ENCODE assay signal across 1 cellular context in the genomic region with DNA sequence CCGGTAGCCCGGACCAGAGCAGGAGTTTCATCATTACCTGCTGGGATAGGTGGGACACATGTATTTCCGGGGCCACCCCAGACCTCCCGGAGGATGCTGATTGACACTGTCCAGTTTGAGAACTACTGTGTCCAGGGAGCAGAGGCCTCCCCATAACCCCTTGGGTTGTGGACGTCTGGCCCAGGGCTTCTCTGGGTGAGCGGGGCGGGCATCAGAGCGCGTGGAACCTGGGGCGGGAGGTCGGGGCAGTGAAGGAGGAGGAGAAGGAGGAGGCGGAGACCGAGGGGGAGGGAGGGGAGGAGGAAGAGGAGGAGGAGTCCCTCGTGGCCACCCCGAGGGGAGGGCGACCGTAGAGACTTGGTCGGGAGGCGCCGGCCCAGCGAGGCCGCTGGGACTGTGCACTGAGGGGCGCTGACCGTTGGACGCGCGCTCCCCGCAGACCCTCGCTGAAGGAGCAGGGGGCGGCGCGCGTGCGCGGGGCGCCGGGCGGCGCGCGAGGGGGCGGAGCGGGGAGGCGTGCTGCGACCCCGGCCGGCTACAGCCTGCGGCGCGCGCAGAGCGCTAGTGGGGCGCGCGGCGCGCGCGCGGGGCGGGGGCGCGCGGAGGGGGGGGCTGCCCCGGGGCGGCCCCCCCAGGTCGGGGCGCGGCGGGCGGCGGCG.
TF ChIP-seq lines count a peak whose summit lies in the region.

Gene GRK3, plus strand, starts transcription at position 356 of the 659 bp plus-strand sequence. CDS start 366 bp downstream, outside the sequence.

TF ChIP-seq in K562, 482 proteins besides CTCF, POLR2A, EP300 and RAD21 (continued from another document and continues in another):
- TF ChIP-seq CUX1 (CRISPR knock-in tag; IDR thresholded peaks at IDR 0.05) (no peak), CREBBP (IDR thresholded peaks at IDR 0.05; ENCODE audit: low read depth, low read length) (no peak), ZBTB11 (CRISPR knock-in tag; IDR thresholded peaks at IDR 0.05) (peak in 1 of 3 experiments; percentile 60; a peak in 2 of 6 replicates), NR2C1 (IDR thresholded peaks at IDR 0.05) (no peak), NR2C1 (tag; IDR thresholded peaks at IDR 0.05) (no peak), ZNF121 (CRISPR knock-in tag; conservative IDR thresholded peaks at IDR 0.05) (no peak), ZNF609 (CRISPR knock-in tag; IDR thresholded peaks at IDR 0.05; ENCODE audit: borderline replicate concordance) (no peak), TCFL5 (CRISPR knock-in tag; conservative IDR thresholded peaks at IDR 0.05) (no peak), EP400 (IDR thresholded peaks at IDR 0.05) (peak; percentile 52), KDM5B (IDR thresholded peaks at IDR 0.05; ENCODE audit: insufficient replicate concordance, low read depth, low read length) (no peak), PKNOX1 (IDR thresholded peaks at IDR 0.05) (peak; percentile 62; the same call in 1 of the 2 replicates), ZNF717 (CRISPR knock-in tag; IDR thresholded peaks at IDR 0.05) (no peak), MYC (IDR thresholded peaks at IDR 0.05; ENCODE audit: low read depth, low read length) (peak; percentile 63; the same call in 1 of the 2 replicates), MYC (CRISPR knock-in tag; IDR thresholded peaks at IDR 0.05; ENCODE audit: borderline replicate concordance, low read depth) (no peak), CREB1 (IDR thresholded peaks at IDR 0.05) (no peak), CREB1 (CRISPR knock-in tag; IDR thresholded peaks at IDR 0.05) (no peak), ZC3H8 (IDR thresholded peaks at IDR 0.05) (no peak), DACH1 (IDR thresholded peaks at IDR 0.05; ENCODE audit: partially characterized antibody) (no peak), SUPT5H (IDR thresholded peaks at IDR 0.05) (peak; percentile 53; the same call in 1 of the 2 replicates), HDGF (IDR thresholded peaks at IDR 0.05) (no peak), HNRNPUL1 (IDR thresholded peaks at IDR 0.05; ENCODE audit: low read length) (no peak), NR2F6 (CRISPR knock-in tag; IDR thresholded peaks at IDR 0.05) (no peak), PHF8 (IDR thresholded peaks at IDR 0.05; ENCODE audit: borderline replicate concordance, low read length) (peak; percentile 38; the same call in 1 of the 2 replicates), LEF1 (IDR thresholded peaks at IDR 0.05) (no peak), ELF1 (tag; IDR thresholded peaks at IDR 0.05) (peak; percentile 14; the same call in 1 of the 2 replicates), MTA3 (IDR thresholded peaks at IDR 0.05; ENCODE audit: borderline replicate concordance) (no peak), ZBTB1 (CRISPR knock-in tag; IDR thresholded peaks at IDR 0.05; ENCODE audit: borderline replicate concordance, low read depth) (no peak), ZNF140 (CRISPR knock-in tag; IDR thresholded peaks at IDR 0.05) (no peak), TFE3 (CRISPR knock-in tag; IDR thresholded peaks at IDR 0.05) (no peak), ERF (CRISPR knock-in tag; IDR thresholded peaks at IDR 0.05) (no peak), TRIM28 (IDR thresholded peaks at IDR 0.05) (no peak), TEAD4 (IDR thresholded peaks at IDR 0.05; ENCODE audit: low read length) (no peak), TEAD4 (CRISPR knock-in tag; IDR thresholded peaks at IDR 0.05; ENCODE audit: borderline replicate concordance) (no peak), ZFP1 (CRISPR knock-in tag; IDR thresholded peaks at IDR 0.05) (no peak)
- TF ChIP-seq, protein P1, sequence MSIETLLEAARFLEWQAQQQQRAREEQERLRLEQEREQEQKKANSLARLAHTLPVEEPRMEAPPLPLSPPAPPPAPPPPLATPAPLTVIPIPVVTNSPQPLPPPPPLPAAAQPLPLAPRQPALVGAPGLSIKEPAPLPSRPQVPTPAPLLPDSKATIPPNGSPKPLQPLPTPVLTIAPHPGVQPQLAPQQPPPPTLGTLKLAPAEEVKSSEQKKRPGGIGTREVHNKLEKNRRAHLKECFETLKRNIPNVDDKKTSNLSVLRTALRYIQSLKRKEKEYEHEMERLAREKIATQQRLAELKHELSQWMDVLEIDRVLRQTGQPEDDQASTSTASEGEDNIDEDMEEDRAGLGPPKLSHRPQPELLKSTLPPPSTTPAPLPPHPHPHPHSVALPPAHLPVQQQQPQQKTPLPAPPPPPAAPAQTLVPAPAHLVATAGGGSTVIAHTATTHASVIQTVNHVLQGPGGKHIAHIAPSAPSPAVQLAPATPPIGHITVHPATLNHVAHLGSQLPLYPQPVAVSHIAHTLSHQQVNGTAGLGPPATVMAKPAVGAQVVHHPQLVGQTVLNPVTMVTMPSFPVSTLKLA (conservative IDR thresholded peaks at IDR 0.05) = 0 out of 4 replicates have a peak, but pooled peaks of 1 of the 2 experiments have one; percentile 28
- TF ChIP-seq, protein P2, sequence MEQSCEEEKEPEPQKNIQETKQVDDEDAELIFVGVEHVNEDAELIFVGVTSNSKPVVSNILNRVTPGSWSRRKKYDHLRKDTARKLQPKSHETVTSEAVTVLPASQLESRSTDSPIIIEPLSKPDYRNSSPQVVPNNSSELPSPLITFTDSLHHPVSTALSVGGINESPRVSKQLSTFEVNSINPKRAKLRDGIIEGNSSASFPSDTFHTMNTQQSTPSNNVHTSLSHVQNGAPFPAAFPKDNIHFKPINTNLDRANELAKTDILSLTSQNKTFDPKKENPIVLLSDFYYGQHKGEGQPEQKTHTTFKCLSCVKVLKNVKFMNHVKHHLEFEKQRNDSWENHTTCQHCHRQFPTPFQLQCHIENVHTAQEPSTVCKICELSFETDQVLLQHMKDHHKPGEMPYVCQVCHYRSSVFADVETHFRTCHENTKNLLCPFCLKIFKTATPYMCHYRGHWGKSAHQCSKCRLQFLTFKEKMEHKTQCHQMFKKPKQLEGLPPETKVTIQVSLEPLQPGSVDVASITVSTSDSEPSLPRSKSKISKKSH (CRISPR knock-in tag; IDR thresholded peaks at IDR 0.05) = no peak
- TF ChIP-seq, protein P3, sequence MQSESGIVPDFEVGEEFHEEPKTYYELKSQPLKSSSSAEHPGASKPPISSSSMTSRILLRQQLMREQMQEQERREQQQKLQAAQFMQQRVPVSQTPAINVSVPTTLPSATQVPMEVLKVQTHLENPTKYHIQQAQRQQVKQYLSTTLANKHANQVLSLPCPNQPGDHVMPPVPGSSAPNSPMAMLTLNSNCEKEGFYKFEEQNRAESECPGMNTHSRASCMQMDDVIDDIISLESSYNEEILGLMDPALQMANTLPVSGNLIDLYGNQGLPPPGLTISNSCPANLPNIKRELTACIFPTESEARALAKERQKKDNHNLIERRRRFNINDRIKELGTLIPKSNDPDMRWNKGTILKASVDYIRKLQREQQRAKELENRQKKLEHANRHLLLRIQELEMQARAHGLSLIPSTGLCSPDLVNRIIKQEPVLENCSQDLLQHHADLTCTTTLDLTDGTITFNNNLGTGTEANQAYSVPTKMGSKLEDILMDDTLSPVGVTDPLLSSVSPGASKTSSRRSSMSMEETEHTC (IDR thresholded peaks at IDR 0.05) = no peak
